Comparison of ENCODE assay signal across 15 cellular contexts in genomic region chr3:55818485-55818884, GRCh38.
DNase-seq lines count a peak whose midpoint lies in the region; ATAC-seq lines count a peak whose summit lies in the region.
"Had no signal": no experiment of that assay in that cellular context is flagged by ENCODE, and none has a peak within 500 bp of the region (broad histone marks: within the 10 kb centered on the region; RNA-seq: fewer than 3 reads in every experiment).

No MANE protein-coding gene starts in this region.

- intact Hi-C loops in posterior cingulate gyrus (cut with DNase I) = loop anchor here (5.0 to 10.0 kb wide), 2 partner anchors 224 to 436 kb away; no protein-coding TSS in a partner anchor

- no peak for ATAC-seq in GM21717 (IDR thresholded peaks at IDR 0.05; ENCODE audit: unreplicated experiment)
- ATAC-seq: activated T-cell treated with anti-CD3 and anti-CD28 coated beads, Interleukin-2, amount 50 U/mL, for 72 hours; HCT116; left lobe of liver had no signal

- DNase-seq in NCI-H82 (lab: John Stamatoyannopoulos, UW) = peak; percentile 0
- DNase-seq in NCI-H82 treated with DMSO at 0.1 percent for 48 hours (lab: John Stamatoyannopoulos, UW; ENCODE audit: unreplicated experiment) = no peak
- peak; percentile 18 for DNase-seq in SK-MEL-5 (ENCODE audit: low read depth, low spot score)
- DNase-seq in fibroblast of gingiva (ENCODE audit: low read depth) = peak; percentile 11
- DNase-seq in posterior cingulate gyrus = peak in 6 of 10 donors; percentile 11 to 87 (median 42)
- DNase-seq in DMS153 (lab: John Stamatoyannopoulos, UW) = no peak
- DNase-seq in activated T-cell treated with anti-CD3 and anti-CD28 coated beads, Interleukin-2, amount 50 U/mL, for 1 hour = no peak
- DNase-seq: activated CD4-positive, alpha-beta memory T cell treated with anti-CD3 and anti-CD28 coated beads, Interleukin-2, amount 10 ng/mL, durations not matched to agents 7 days and 5 days; activated T-cell treated with anti-CD3 and anti-CD28 coated beads, Interleukin-2, amount 50 U/mL, for 72 hours; brain microvascular endothelial cell; NCI-H146; NCI-H446 treated with DMSO at 0.1 percent for 48 hours had no signal

- in situ Hi-C loops in SK-MEL-5 (cut with HindIII; ENCODE audit: low pct_unique_long_range_greater_than_20kb, low sequenced_read_pairs) = no loop called here

Comparison
In these comparisons a context has a peak if more than half of its experiments do, and no peak if none do; other contexts are left out.
1. DNase-seq: peak in NCI-H82 (single experiment), SK-MEL-5 (single experiment), fibroblast of gingiva (single experiment) and posterior cingulate gyrus (6 of 10); none in NCI-H82 treated with DMSO at 0.1 percent for 48 hours (single experiment), DMS153 (single experiment) and activated T-cell treated with anti-CD3 and anti-CD28 coated beads, Interleukin-2, amount 50 U/mL, for 1 hour (single experiment).